ENCODE assay signal across 10 cellular contexts in the genomic region with DNA sequence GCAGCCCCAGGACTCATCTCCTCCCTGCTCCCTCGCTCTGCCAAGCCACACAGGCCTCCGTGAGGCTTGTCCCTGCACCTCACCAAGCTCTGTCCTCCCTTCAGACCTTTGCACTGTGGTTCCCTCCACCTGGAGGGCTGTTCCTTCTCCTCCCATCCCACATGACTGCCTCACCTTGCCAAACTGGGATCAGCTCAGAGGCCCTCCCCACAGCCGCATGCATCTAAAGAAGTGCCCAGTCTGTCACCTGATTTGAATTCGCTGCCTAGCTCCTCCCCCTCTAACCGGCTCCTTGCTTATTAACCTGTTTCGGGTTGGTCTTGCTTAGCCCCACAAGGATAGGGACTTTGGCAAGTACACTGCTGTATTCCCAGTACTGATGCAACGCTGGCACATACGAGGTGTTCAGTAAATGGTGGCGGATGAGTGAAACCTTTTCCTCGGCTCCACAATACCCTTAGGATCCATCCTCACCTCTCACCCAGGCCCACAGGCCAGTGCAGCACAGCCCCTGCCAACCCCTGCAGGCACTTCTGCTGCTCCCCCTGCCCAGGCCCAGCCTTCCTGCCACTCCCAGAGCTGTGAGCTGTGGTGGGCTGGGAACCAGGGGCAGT. TPM values are rescaled to one million over a fixed set of nuclear protein-coding genes. Genes with fewer than 3 reads are reported as not detected.
DNase-seq lines count a peak whose midpoint lies in the region; ATAC-seq lines count a peak whose summit lies in the region.
"Had no signal": no experiment of that assay in that cellular context is flagged by ENCODE, and none has a peak within 500 bp of the region (broad histone marks: within the 10 kb centered on the region; RNA-seq: fewer than 3 reads in every experiment).

No MANE protein-coding gene starts in this region.

- H3K9me3 Mint-ChIP-seq in stimulated activated naive CD8-positive, alpha-beta T cell treated with anti-CD3 and anti-CD28 coated beads, Interleukin-15, Interleukin-2, amounts not matched to agents 100 ng/mL and 50 ng/mL, for 24 hours = no peaks in the 10 kb centered on the region

- H3K4me3 ChIP-seq in duodenal mucosa (ENCODE audit: low read depth in 1 of 2, low read length in 2 of 2) = peak overlapping the region; percentile 22 to 37
- H3K4me3 ChIP-seq in mucosa of stomach (ENCODE audit: low read length) = peak overlapping the region; percentile 19
- H3K4me3 ChIP-seq: ovary had no signal

- H3K36me3 ChIP-seq in duodenal mucosa (ENCODE audit: control insufficient read depth in 1 of 2, insufficient read depth in 2 of 2, low read length in 2 of 2) (peaks cover 0 to 2% of the 10 kb centered on the region in 2 donors), mucosa of stomach (ENCODE audit: control insufficient read depth, insufficient read depth, low read length) (no peaks in the 10 kb centered on the region)
- H3K36me3 ChIP-seq: ovary had no signal

- DNase-seq in stimulated activated naive CD8-positive, alpha-beta T cell treated with anti-CD3 and anti-CD28 coated beads, Interleukin-15, Interleukin-2, amounts not matched to agents 100 U/mL and 50 U/mL, for 24 hours = no peak
- DNase-seq in SK-N-DZ (ENCODE audit: low spot score) = no peak
- no peak for DNase-seq in DMS53 treated with DMSO at 0.1 percent for 48 hours (lab: John Stamatoyannopoulos, UW; ENCODE audit: unreplicated experiment)
- DNase-seq: NCI-H446, ovary had no signal

- H3K27me3 Mint-ChIP-seq in stimulated activated naive CD8-positive, alpha-beta T cell treated with anti-CD3 and anti-CD28 coated beads, Interleukin-15, Interleukin-2, amounts not matched to agents 100 ng/mL and 50 ng/mL, for 24 hours = no peaks in the 10 kb centered on the region

- H3K27ac Mint-ChIP-seq in stimulated activated naive CD8-positive, alpha-beta T cell treated with anti-CD3 and anti-CD28 coated beads, Interleukin-15, Interleukin-2, amounts not matched to agents 100 ng/mL and 50 ng/mL, for 24 hours = peak overlapping the region; percentile 83

- ATAC-seq in stimulated activated naive CD8-positive, alpha-beta T cell treated with anti-CD3 and anti-CD28 coated beads, Interleukin-15, Interleukin-2, amounts not matched to agents 100 U/mL and 50 U/mL, for 24 hours = no peak
- no peak for ATAC-seq in GM19397 (IDR thresholded peaks at IDR 0.05; ENCODE audit: unreplicated experiment)
- ATAC-seq in HG03175 (IDR thresholded peaks at IDR 0.05; ENCODE audit: unreplicated experiment) = no peak

- H3K9me3 ChIP-seq in duodenal mucosa (ENCODE audit: control insufficient read depth in 1 of 2, low read length in 2 of 2) (no peaks in the 10 kb centered on the region), mucosa of stomach (ENCODE audit: control insufficient read depth, low read length) (no peaks in the 10 kb centered on the region)
- H3K9me3 ChIP-seq: ovary had no signal

- H3K27ac ChIP-seq in duodenal mucosa (ENCODE audit: low read depth, low read length) = peak overlapping the region; percentile 39

- H3K4me1 ChIP-seq in duodenal mucosa (ENCODE audit: control insufficient read depth in 1 of 2, insufficient read depth in 2 of 2, low read length in 2 of 2) (peaks cover 65 to 69% of the 10 kb centered on the region in 2 donors), mucosa of stomach (ENCODE audit: control insufficient read depth, insufficient read depth, low read length) (peaks cover 56% of the 10 kb centered on the region)

- H3K4me1 Mint-ChIP-seq in stimulated activated naive CD8-positive, alpha-beta T cell treated with anti-CD3 and anti-CD28 coated beads, Interleukin-15, Interleukin-2, amounts not matched to agents 100 ng/mL and 50 ng/mL, for 24 hours (ENCODE audit: low read depth) = peaks cover 81% of the 10 kb centered on the region

- H3K36me3 Mint-ChIP-seq in stimulated activated naive CD8-positive, alpha-beta T cell treated with anti-CD3 and anti-CD28 coated beads, Interleukin-15, Interleukin-2, amounts not matched to agents 100 ng/mL and 50 ng/mL, for 24 hours (ENCODE audit: low read depth) = peaks cover 5% of the 10 kb centered on the region

- no peaks in the 10 kb centered on the region for H3K27me3 ChIP-seq in duodenal mucosa (ENCODE audit: control insufficient read depth in 1 of 2, insufficient read depth in 2 of 2, low read length in 2 of 2)
- no peaks in the 10 kb centered on the region for H3K27me3 ChIP-seq in mucosa of stomach (ENCODE audit: control insufficient read depth, insufficient read depth, low read length)
- H3K27me3 ChIP-seq: ovary had no signal

- H3K9ac ChIP-seq in duodenal mucosa (ENCODE audit: low read depth in 1 of 2, low read length in 2 of 2) (peak overlapping the region; percentile 64 to 66), mucosa of stomach (ENCODE audit: low read length) (peak overlapping the region; percentile 41)

- H3K4me3 Mint-ChIP-seq in stimulated activated naive CD8-positive, alpha-beta T cell treated with anti-CD3 and anti-CD28 coated beads, Interleukin-15, Interleukin-2, amounts not matched to agents 100 ng/mL and 50 ng/mL, for 24 hours = peak overlapping the region; percentile 56

RNA-seq across cellular contexts. Expression of gene AKT2, which starts 4.4 kb away (rescaled TPM):
- 123 and 134 TPM in 2 replicates for polyA plus RNA-seq in SK-N-DZ (2014; cell fraction: cytosol; rRNA removed)
- 382 and 407 TPM in 2 replicates for polyA plus RNA-seq in SK-N-DZ (2014; cell fraction: nucleus; rRNA removed)

RNA-seq across cellular contexts. Expression of gene CCNP, which starts 54.2 kb away (rescaled TPM):
- polyA plus RNA-seq in SK-N-DZ (2014; cell fraction: cytosol; rRNA removed) = 0.12 TPM in 1 of 2 replicates, not detected in the other
- 1.8 TPM in 1 of 2 replicates, not detected in the other for polyA plus RNA-seq in SK-N-DZ (2014; cell fraction: nucleus; rRNA removed)
